ENCODE assay signal across 1 cellular context in genomic region chr14:103729496-103730448, GRCh38.
TF ChIP-seq lines count a peak whose summit lies in the region.

No MANE protein-coding gene starts in this region.

TF ChIP-seq in K562, 482 proteins besides CTCF, POLR2A, EP300 and RAD21:
- peak; percentile 80 for TF ChIP-seq PRDM10 (IDR thresholded peaks at IDR 0.05; ENCODE audit: partially characterized antibody)
- TF ChIP-seq CC2D1A (IDR thresholded peaks at IDR 0.05): no peak
- no peak for TF ChIP-seq RERE (CRISPR knock-in tag; IDR thresholded peaks at IDR 0.05; ENCODE audit: borderline replicate concordance)
- peak; percentile 51 for TF ChIP-seq CXXC5 (CRISPR knock-in tag; IDR thresholded peaks at IDR 0.05)
- TF ChIP-seq MEIS2 (IDR thresholded peaks at IDR 0.05; ENCODE audit: partially characterized antibody): peak; percentile 74
- TF ChIP-seq CSDE1 (IDR thresholded peaks at IDR 0.05): no peak
- TF ChIP-seq GATA2 (CRISPR knock-in tag; IDR thresholded peaks at IDR 0.05): peak; percentile 32; the same call in 1 of the 2 replicates
